Comparison of ENCODE assay signal across 23 cellular contexts in genomic region chr19:458091-459042, GRCh38. TPM values are rescaled to one million over a fixed set of nuclear protein-coding genes. Genes with fewer than 3 reads are reported as not detected.
DNase-seq lines count a peak whose midpoint lies in the region; ATAC-seq and TF ChIP-seq lines count a peak whose summit lies in the region.
"Had no signal": no experiment of that assay in that cellular context is flagged by ENCODE, and none has a peak within 500 bp of the region (broad histone marks: within the 10 kb centered on the region; RNA-seq: fewer than 3 reads in every experiment).

No MANE protein-coding gene starts in this region.

- intact Hi-C loops in right cardiac atrium (cut with DNase I) (no loop called here), left cardiac atrium (cut with DNase I) (no loop called here)

- peak overlapping the region; percentile 53 for H2BK5ac ChIP-seq in neuronal stem cell (ENCODE audit: low read length)

- H3K9ac ChIP-seq in neuronal stem cell (ENCODE audit: low read depth, low read length, poor library complexity): no peak overlapping the region
- H3K9ac ChIP-seq: BLaER1 treated with 17β-estradiol and CSF1 and Interleukin-3, amounts not matched to agents 10 nM and 100 nM had no signal

- H3K9me3 ChIP-seq in right cardiac atrium (ENCODE audit: control insufficient read depth, low read length) (no peaks in the 10 kb centered on the region), hepatocyte (ENCODE audit: low read depth) (no peaks in the 10 kb centered on the region), neuronal stem cell (replicated peaks in 1 of 2; ENCODE audit: control insufficient read depth in 2 of 2, insufficient read depth in 1 of 2, low read depth in 1 of 2, low read length in 2 of 2) (peaks cover 3 to 7% of the 10 kb centered on the region in 2 donors)
- H3K9me3 ChIP-seq: A549, BE2C had no signal

- H3K27ac ChIP-seq in right cardiac atrium (ENCODE audit: low read length) (no peak overlapping the region), hepatocyte (no peak overlapping the region), neuronal stem cell (replicated peaks; ENCODE audit: low read length) (no peak overlapping the region)
- H3K27ac ChIP-seq: BLaER1 treated with 17β-estradiol and CSF1 and Interleukin-3, amounts not matched to agents 10 nM and 100 nM had no signal

- H3K9me3 Mint-ChIP-seq in brain: peaks cover 0 to 39% (median 11%) of the 10 kb centered on the region in 5 experiments
- H3K9me3 Mint-ChIP-seq: CD4-positive, alpha-beta T cell had no signal

- H2BK120ac ChIP-seq in neuronal stem cell (ENCODE audit: low read depth, low read length): no peak overlapping the region

- WGBS in right cardiac atrium: 98% methylated on average over 89 of the region's 89 CpGs
- WGBS in hepatocyte (ENCODE audit: low lambda C conversion rate, missing lambda C conversion rate): no CpG with 5 or more reads among the region's 89 CpGs
- WGBS in neuronal stem cell (ENCODE audit: extremely low coverage in 2 of 2, insufficient read length in 2 of 2, insufficient replicate concordance in 1 of 2), 2 donors: no CpG with 5 or more reads among the region's 89 CpGs

- H3K79me1 ChIP-seq in neuronal stem cell (ENCODE audit: low read depth, low read length): peaks cover 12% of the 10 kb centered on the region

- ATAC-seq in right cardiac atrium: no peak
- no peak for ATAC-seq in left cardiac atrium
- ATAC-seq: A549, GM23338 had no signal

- H3K4me1 ChIP-seq in right cardiac atrium (ENCODE audit: control insufficient read depth, insufficient read depth, low read length) (no peaks in the 10 kb centered on the region), hepatocyte (ENCODE audit: insufficient read depth) (peaks cover 10% of the 10 kb centered on the region), neuronal stem cell (ENCODE audit: control insufficient read depth in 2 of 2, insufficient read depth in 1 of 2, low read depth in 1 of 2, low read length in 2 of 2) (peaks cover 5 to 10% of the 10 kb centered on the region in 2 donors)
- H3K4me1 ChIP-seq: BE2C; BLaER1 treated with 17β-estradiol and CSF1 and Interleukin-3, amounts not matched to agents 10 nM and 100 nM had no signal

- H3K27me3 ChIP-seq in right cardiac atrium (ENCODE audit: control insufficient read depth, insufficient read depth) (no peaks in the 10 kb centered on the region), hepatocyte (no peaks in the 10 kb centered on the region), neuronal stem cell (ENCODE audit: control insufficient read depth in 3 of 3, insufficient read depth in 3 of 3, low read depth in 1 of 3, low read length in 3 of 3) (peaks cover 0 to 27% (median 13%) of the 10 kb centered on the region in 3 experiments)
- H3K27me3 ChIP-seq: BLaER1 treated with 17β-estradiol and CSF1 and Interleukin-3, amounts not matched to agents 10 nM and 100 nM had no signal

- no peak overlapping the region for H3K4ac ChIP-seq in neuronal stem cell (ENCODE audit: low read length)

- no peaks in the 10 kb centered on the region for H3K9me2 ChIP-seq in hepatocyte (replicated peaks; ENCODE audit: insufficient read depth)

- DNase-seq in right cardiac atrium (peak in 2 of 3 donors; percentile 48 to 54), left cardiac atrium (no peak), hepatocyte (ENCODE audit: low spot score) (no peak), neuronal stem cell (ENCODE audit: low spot score) (no peak), NCI-H146 (lab: John Stamatoyannopoulos, UW) (no peak), NK-92 (lab: John Stamatoyannopoulos, UW; ENCODE audit: unreplicated experiment) (no peak), HCEC 1CT (no peak)
- DNase-seq: 8988T; ACHN; AML-193; BE2C; CD4-positive, alpha-beta T cell; CD8-positive, alpha-beta memory T cell; DMS 273 treated with DMSO at 0.1 percent for 48 hours; DMS79; H9; HFFc6 had no signal

- H3K14ac ChIP-seq in neuronal stem cell (ENCODE audit: low read length): no peak overlapping the region

- H3K4me3 Mint-ChIP-seq in brain: peak overlapping the region in 3 of 5 experiments; percentile 43 to 64 (median 59)
- H3K4me3 Mint-ChIP-seq: CD4-positive, alpha-beta T cell; HFFc6 had no signal

- H3K4me3 ChIP-seq in right cardiac atrium (ENCODE audit: low read length) (no peak overlapping the region), hepatocyte (no peak overlapping the region), neuronal stem cell (ENCODE audit: low read length in 2 of 2) (no peak overlapping the region)
- H3K4me3 ChIP-seq: BLaER1 treated with 17β-estradiol and CSF1 and Interleukin-3, amounts not matched to agents 10 nM and 100 nM had no signal

- no peak overlapping the region for H4K91ac ChIP-seq in neuronal stem cell (ENCODE audit: low read depth, low read length, poor library complexity)

- no peak overlapping the region for H3K23ac ChIP-seq in neuronal stem cell (ENCODE audit: low read depth, low read length, poor library complexity)

- H3K36me3 ChIP-seq in hepatocyte (replicated peaks; ENCODE audit: insufficient read depth, low read depth) (no peaks in the 10 kb centered on the region), neuronal stem cell (replicated peaks in 1 of 2; ENCODE audit: control insufficient read depth in 2 of 2, insufficient read depth in 2 of 2, low read length in 2 of 2) (no peaks in the 10 kb centered on the region)
- H3K36me3 ChIP-seq: BE2C; BLaER1 treated with 17β-estradiol and CSF1 and Interleukin-3, amounts not matched to agents 10 nM and 100 nM had no signal

- H4K8ac ChIP-seq in neuronal stem cell (ENCODE audit: low read depth, low read length): no peak overlapping the region

- peaks cover 4% of the 10 kb centered on the region for H3K27me3 Mint-ChIP-seq in brain

- no peaks in the 10 kb centered on the region for H3K4me1 Mint-ChIP-seq in brain

- H2AK5ac ChIP-seq in neuronal stem cell (ENCODE audit: low read depth, low read length): no peak overlapping the region

- H3K36me3 Mint-ChIP-seq in brain: peaks cover 52% of the 10 kb centered on the region
- H3K36me3 Mint-ChIP-seq: CD14-positive monocyte; CD8-positive, alpha-beta memory T cell had no signal

- H3K27ac Mint-ChIP-seq in brain: no peak overlapping the region
- H3K27ac Mint-ChIP-seq: CD14-positive monocyte; CD4-positive, alpha-beta T cell; GM23338; H9; HFFc6 had no signal

- H3K4me2 ChIP-seq in hepatocyte: peak overlapping the region; percentile 75
- H3K4me2 ChIP-seq in neuronal stem cell (ENCODE audit: insufficient read depth, low read length, poor library complexity, severe bottlenecking): no peak overlapping the region
- H3K4me2 ChIP-seq: BLaER1 treated with 17β-estradiol and CSF1 and Interleukin-3, amounts not matched to agents 10 nM and 100 nM; GM23338 had no signal

- H3K79me2 ChIP-seq in hepatocyte: peaks cover 43% of the 10 kb centered on the region

- H2BK15ac ChIP-seq in neuronal stem cell (ENCODE audit: low read length): no peak overlapping the region

- no peak overlapping the region for H3K18ac ChIP-seq in neuronal stem cell (ENCODE audit: low read length)

- no peak overlapping the region for H2BK12ac ChIP-seq in neuronal stem cell (ENCODE audit: low read length)

- TF ChIP-seq CTCF in brain (conservative IDR thresholded peaks at IDR 0.05): no peak
- no peak for TF ChIP-seq CTCF in hepatocyte (IDR thresholded peaks at IDR 0.05; ENCODE audit: poor library complexity)

- H2AFZ ChIP-seq in hepatocyte (no peak overlapping the region), neuronal stem cell (ENCODE audit: low read length) (no peak overlapping the region)
- H2AFZ ChIP-seq: GM23338 had no signal

- peaks cover 3% of the 10 kb centered on the region for H4K20me1 ChIP-seq in hepatocyte (ENCODE audit: insufficient read depth, poor library complexity, severe bottlenecking)
- H4K20me1 ChIP-seq: BLaER1 treated with 17β-estradiol and CSF1 and Interleukin-3, amounts not matched to agents 10 nM and 100 nM had no signal

RNA-seq across cellular contexts. Expression of gene SHC2, which starts 2.5 kb away (rescaled TPM):
- total RNA-seq in right cardiac atrium: 10 to 100 TPM; 14.3 to 20.0 (median 17.6) TPM
- 21.0 TPM for polyA plus RNA-seq in right cardiac atrium
- 10 to 100 TPM; 10.7 to 19.4 TPM for total RNA-seq in left cardiac atrium
- polyA plus RNA-seq in brain (ENCODE audit: insufficient read depth, low read depth, low replicate concordance): 89.9 TPM
- total RNA-seq in hepatocyte: 50.3 and 50.8 TPM in 2 replicates
- 111 and 127 TPM in 2 replicates for polyA plus RNA-seq in hepatocyte
- 29.6 TPM for polyA plus RNA-seq in neuronal stem cell (2013, experiment 1 of 2)
- 28.3 TPM for polyA plus RNA-seq in neuronal stem cell (2013, experiment 2 of 2)
- total RNA-seq: HFFc6 had no signal
- polyA plus RNA-seq: CD14-positive monocyte; CD8-positive, alpha-beta memory T cell had no signal

RNA-seq across cellular contexts. Expression of gene MADCAM1, which starts 37.9 kb away (rescaled TPM):
- total RNA-seq in right cardiac atrium (under 1 TPM; 0.28 to 0.59 (median 0.36) TPM), left cardiac atrium (under 1 TPM; 0.24 to 0.41 TPM), hepatocyte (1.2 and 4.0 TPM in 2 replicates)
- polyA plus RNA-seq in right cardiac atrium (0.27 TPM), brain (ENCODE audit: insufficient read depth, low read depth, low replicate concordance) (3.4 TPM), hepatocyte (1.8 and 2.9 TPM in 2 replicates)
- polyA plus RNA-seq in neuronal stem cell (2013, experiment 1 of 2): 0.89 TPM
- 0.91 TPM for polyA plus RNA-seq in neuronal stem cell (2013, experiment 2 of 2)
- total RNA-seq: H4 had no signal
- polyA plus RNA-seq: CD14-positive monocyte had no signal

RNA-seq across cellular contexts. Expression of gene TPGS1, which starts 48.9 kb away (rescaled TPM):
- total RNA-seq in right cardiac atrium: 10 to 100 TPM; 10.9 to 15.6 (median 14.7) TPM
- polyA plus RNA-seq in right cardiac atrium: 21.3 TPM
- 10 to 100 TPM; 12.1 to 14.9 TPM for total RNA-seq in left cardiac atrium
- 15.9 TPM for polyA plus RNA-seq in brain (ENCODE audit: insufficient read depth, low read depth, low replicate concordance)
- 35.8 and 44.9 TPM in 2 replicates for total RNA-seq in hepatocyte
- polyA plus RNA-seq in hepatocyte: 61.0 and 69.0 TPM in 2 replicates
- polyA plus RNA-seq in neuronal stem cell (2013, experiment 1 of 2): 6.3 TPM
- 6.2 TPM for polyA plus RNA-seq in neuronal stem cell (2013, experiment 2 of 2)

RNA-seq across cellular contexts. Expression of gene C2CD4C, which starts 49.4 kb away (rescaled TPM):
- total RNA-seq in right cardiac atrium (1 to 10 TPM in 1 of 4 donors, under 1 TPM in 3; 0.35 to 1.2 (median 0.63) TPM), left cardiac atrium (under 1 TPM; 0.76 to 0.88 TPM), hepatocyte (1.9 and 3.4 TPM in 2 replicates)
- polyA plus RNA-seq in right cardiac atrium (0.79 TPM), brain (ENCODE audit: insufficient read depth, low read depth, low replicate concordance) (24.7 TPM), hepatocyte (2.7 and 4.6 TPM in 2 replicates)
- polyA plus RNA-seq in neuronal stem cell (2013, experiment 1 of 2): 13.6 TPM
- polyA plus RNA-seq in neuronal stem cell (2013, experiment 2 of 2): 12.7 TPM
- total RNA-seq: CD4-positive, alpha-beta T cell; CD8-positive, alpha-beta memory T cell; HFFc6 had no signal
- polyA plus RNA-seq: CD14-positive monocyte; CD8-positive, alpha-beta memory T cell had no signal

Comparison
In these comparisons a context has a peak if more than half of its experiments do, and no peak if none do; other contexts are left out.
1. DNase-seq: peak in right cardiac atrium (2 of 3); none in left cardiac atrium (single experiment), hepatocyte (single experiment), neuronal stem cell (single experiment), NCI-H146 (single experiment), NK-92 (single experiment) and HCEC 1CT (single experiment).